28 cellular contexts compared by ENCODE assay signal in genomic region chr20:25424536-25424935, GRCh38.
"Had no signal": no experiment of that assay in that cellular context is flagged by ENCODE, and none has a peak within 500 bp of the region (broad histone marks: within the 10 kb centered on the region; RNA-seq: fewer than 3 reads in every experiment).

No MANE protein-coding gene starts in this region.

- H3K9me3 ChIP-seq: stomach, suprapubic skin, testis, thoracic aorta, thyroid gland, tibial artery, tibial nerve, transverse colon, upper lobe of left lung, upper lobe of right lung, uterus, vagina had no signal

- H3K4me1 ChIP-seq: stomach, suprapubic skin, testis, thyroid gland, tibial artery, tibial nerve, transverse colon, upper lobe of left lung, upper lobe of right lung, uterus, vagina had no signal

- H3K4me3 Mint-ChIP-seq: stimulated activated effector memory CD8-positive, alpha-beta T cell treated with anti-CD3 and anti-CD28 coated beads, Interleukin-12 subunit alpha, Interleukin-12 subunit beta, amount 100 ng/mL, for 72 hours; stimulated activated memory B cell treated with anti-CD40 and anti-IgM and Interleukin-4, amounts not matched to agents 10 μg/mL and 1 μg/mL and 100 μg/mL, for 72 hours; stimulated activated naive B cell treated with anti-CD40 and anti-IgM and Interleukin-4, amounts not matched to agents 10 μg/mL and 1 μg/mL and 100 μg/mL, for 72 hours; stimulated activated naive CD8-positive, alpha-beta T cell treated with anti-CD3 and anti-CD28 coated beads, Interleukin-15, Interleukin-2, amounts not matched to agents 100 ng/mL and 50 ng/mL, for 24 hours; type B pancreatic cell had no signal

- DNase-seq: stimulated activated CD4-positive, alpha-beta T cell treated with anti-CD3 and anti-CD28 coated beads, Interleukin-2, amount 100 ng/mL, for 24 hours; stimulated activated CD4-positive, alpha-beta T cell treated with anti-CD3 and anti-CD28 coated beads, Interleukin-2, amount 100 ng/mL, for 48 hours; stimulated activated CD4-positive, alpha-beta T cell treated with anti-CD3 and anti-CD28 coated beads, Interleukin-4, amount 100 ng/mL, for 1 hour; stimulated activated CD4-positive, alpha-beta T cell treated with anti-CD3 and anti-CD28 coated beads, Interleukin-4, amount 100 ng/mL, for 24 hours; stimulated activated CD4-positive, alpha-beta T cell treated with anti-CD3 and anti-CD28 coated beads, Interleukin-4, amount 100 ng/mL, for 4 hours; stimulated activated CD8-positive, alpha-beta memory T cell treated with anti-CD3 and anti-CD28 coated beads, Interleukin-4, amount 100 ng/mL, for 48 hours; stimulated activated naive B cell treated with anti-CD40 and anti-IgM and Interleukin-4, amounts not matched to agents 10 μg/mL and 1 μg/mL and 100 μg/mL, for 72 hours; stimulated activated naive CD4-positive, alpha-beta T cell; stimulated activated naive CD4-positive, alpha-beta T cell treated with Interleukin-2 at 50 U/mL for 16 hours; stomach; substantia nigra; testis; thyroid gland; tibial artery; transverse colon; trophoblast cell; upper lobe of left lung; upper lobe of right lung; uterus had no signal

- H3K4me1 Mint-ChIP-seq: stimulated activated memory B cell treated with anti-CD40 and anti-IgM and Interleukin-4, amounts not matched to agents 10 μg/mL and 1 μg/mL and 100 μg/mL, for 72 hours; stimulated activated naive B cell treated with anti-CD40 and anti-IgM and Interleukin-4, amounts not matched to agents 10 μg/mL and 1 μg/mL and 100 μg/mL, for 72 hours had no signal

- H3K27me3 Mint-ChIP-seq: stimulated activated memory B cell treated with anti-CD40 and anti-IgM and Interleukin-4, amounts not matched to agents 10 μg/mL and 1 μg/mL and 100 μg/mL, for 72 hours; stimulated activated naive B cell treated with anti-CD40 and anti-IgM and Interleukin-4, amounts not matched to agents 10 μg/mL and 1 μg/mL and 100 μg/mL, for 72 hours; stimulated activated naive CD8-positive, alpha-beta T cell treated with anti-CD3 and anti-CD28 coated beads, Interleukin-15, Interleukin-2, amounts not matched to agents 100 ng/mL and 50 ng/mL, for 24 hours; type B pancreatic cell had no signal

- H3K27me3 ChIP-seq: stomach, suprapubic skin, testis, thyroid gland, tibial artery, tibial nerve, transverse colon, upper lobe of left lung, upper lobe of right lung, uterus, vagina had no signal

- ATAC-seq: stimulated activated effector memory CD8-positive, alpha-beta T cell treated with anti-CD3 and anti-CD28 coated beads, Interleukin-12 subunit alpha, Interleukin-12 subunit beta, amount 100 ng/mL, for 72 hours; stimulated activated memory B cell treated with anti-CD40 and anti-IgM and Interleukin-4, amounts not matched to agents 10 μg/mL and 1 μg/mL and 100 μg/mL, for 72 hours; stimulated activated naive B cell treated with anti-CD40 and anti-IgM and Interleukin-4, amounts not matched to agents 10 μg/mL and 1 μg/mL and 100 μg/mL, for 72 hours; upper lobe of right lung had no signal

- H3K27ac Mint-ChIP-seq: stimulated activated effector memory CD8-positive, alpha-beta T cell treated with anti-CD3 and anti-CD28 coated beads, Interleukin-12 subunit alpha, Interleukin-12 subunit beta, amount 100 ng/mL, for 72 hours; stimulated activated memory B cell treated with anti-CD40 and anti-IgM and Interleukin-4, amounts not matched to agents 10 μg/mL and 1 μg/mL and 100 μg/mL, for 72 hours; stimulated activated naive B cell treated with anti-CD40 and anti-IgM and Interleukin-4, amounts not matched to agents 10 μg/mL and 1 μg/mL and 100 μg/mL, for 72 hours; stimulated activated naive CD8-positive, alpha-beta T cell treated with anti-CD3 and anti-CD28 coated beads, Interleukin-15, Interleukin-2, amounts not matched to agents 100 ng/mL and 50 ng/mL, for 24 hours; type B pancreatic cell had no signal

- H3K9me3 Mint-ChIP-seq: stimulated activated effector memory CD8-positive, alpha-beta T cell treated with anti-CD3 and anti-CD28 coated beads, Interleukin-12 subunit alpha, Interleukin-12 subunit beta, amount 100 ng/mL, for 72 hours; stimulated activated memory B cell treated with anti-CD40 and anti-IgM and Interleukin-4, amounts not matched to agents 10 μg/mL and 1 μg/mL and 100 μg/mL, for 72 hours; stimulated activated naive B cell treated with anti-CD40 and anti-IgM and Interleukin-4, amounts not matched to agents 10 μg/mL and 1 μg/mL and 100 μg/mL, for 72 hours; stimulated activated naive CD8-positive, alpha-beta T cell treated with anti-CD3 and anti-CD28 coated beads, Interleukin-15, Interleukin-2, amounts not matched to agents 100 ng/mL and 50 ng/mL, for 24 hours; type B pancreatic cell had no signal

- H3K4me3 ChIP-seq: stomach, suprapubic skin, testis, thoracic aorta, thyroid gland, tibial artery, tibial nerve, transverse colon, upper lobe of left lung, upper lobe of right lung, uterus, vagina had no signal

- H3K27ac ChIP-seq: stomach, suprapubic skin, testis, thoracic aorta, thyroid gland, tibial artery, tibial nerve, transverse colon, upper lobe of left lung, upper lobe of right lung, uterus, vagina had no signal

- FAIRE-seq: urothelium cell line had no signal

- H3K36me3 ChIP-seq: thoracic aorta, thyroid gland, tibial artery, transverse colon, upper lobe of left lung, upper lobe of right lung, uterus, vagina had no signal
